ENCODE assay signal across 9 cellular contexts in the genomic region with DNA sequence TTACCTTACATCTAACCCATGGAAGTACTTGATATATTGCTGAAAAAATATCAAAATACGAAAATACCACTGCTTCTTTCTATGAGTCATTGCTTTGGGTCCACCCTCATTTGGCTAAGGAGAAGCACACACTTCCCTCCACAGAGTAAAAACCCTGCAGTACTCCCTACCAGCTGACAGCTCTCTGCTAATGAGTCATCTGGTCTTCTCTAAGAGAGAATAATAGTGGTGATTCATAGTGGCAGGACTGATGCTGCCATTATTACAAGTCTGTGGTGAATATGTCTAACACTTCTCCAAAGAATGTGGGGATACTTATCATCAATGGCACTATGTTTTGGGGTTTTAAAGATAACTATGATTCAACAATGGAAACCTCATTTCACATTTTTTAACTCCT.
DNase-seq lines count a peak whose midpoint lies in the region; ATAC-seq and TF ChIP-seq lines count a peak whose summit lies in the region.
"Had no signal": no experiment of that assay in that cellular context is flagged by ENCODE, and none has a peak within 500 bp of the region (broad histone marks: within the 10 kb centered on the region; RNA-seq: fewer than 3 reads in every experiment).

No MANE protein-coding gene starts in this region.

- H3K27me3 ChIP-seq in SJSA1 (replicated peaks) (no peaks in the 10 kb centered on the region), ascending aorta (no peaks in the 10 kb centered on the region)

- no peaks in the 10 kb centered on the region for H3K9me3 ChIP-seq in SJSA1 (replicated peaks)
- H3K9me3 ChIP-seq in ascending aorta: no peaks in the 10 kb centered on the region

- H3K4me1 Mint-ChIP-seq in activated naive CD4-positive, alpha-beta T cell treated with anti-CD3 and anti-CD28 coated beads for 36 hours (ENCODE audit: low read depth): peaks cover 7% of the 10 kb centered on the region

- no peaks in the 10 kb centered on the region for H3K36me3 Mint-ChIP-seq in activated naive CD4-positive, alpha-beta T cell treated with anti-CD3 and anti-CD28 coated beads for 36 hours (ENCODE audit: low read depth)

- intact Hi-C loops in activated naive CD4-positive, alpha-beta T cell treated with anti-CD3 and anti-CD28 coated beads for 36 hours (cut with micrococcal nuclease): loop anchor here (1.0 to 5.0 kb wide), 3 partner anchors 142 to 690 kb away; partner anchors contain the start of genes CCDC59 and METTL25
- intact Hi-C loops in ascending aorta (cut with DNase I) (no loop called here), cardiac septum (cut with DNase I) (no loop called here)

- no peak overlapping the region for H3K27ac ChIP-seq in SJSA1
- H3K27ac ChIP-seq in ascending aorta: no peak overlapping the region

- no peaks in the 10 kb centered on the region for H3K36me3 ChIP-seq in SJSA1
- no peaks in the 10 kb centered on the region for H3K36me3 ChIP-seq in ascending aorta

- peaks cover 8% of the 10 kb centered on the region for H3K27me3 Mint-ChIP-seq in activated naive CD4-positive, alpha-beta T cell treated with anti-CD3 and anti-CD28 coated beads for 36 hours (ENCODE audit: low read depth)

- no peak for TF ChIP-seq CTCF in ascending aorta (IDR thresholded peaks at IDR 0.05)

- H3K9me3 Mint-ChIP-seq in activated naive CD4-positive, alpha-beta T cell treated with anti-CD3 and anti-CD28 coated beads for 36 hours: no peaks in the 10 kb centered on the region
- H3K9me3 Mint-ChIP-seq: T-helper 1 cell treated with Interleukin-12 subunit alpha and Interleukin-12 subunit beta and Interleukin-4 antibody, amounts not matched to agents 30 μg/mL and 1 μg/mL, for 36 hours had no signal

- DNase-seq in activated naive CD4-positive, alpha-beta T cell treated with anti-CD3 and anti-CD28 coated beads for 36 hours: peak; percentile 34
- DNase-seq in activated naive CD4-positive, alpha-beta T cell (lab: John Stamatoyannopoulos, UW): no peak
- peak; percentile 75 for DNase-seq in SJSA1 (ENCODE audit: low read depth in 1 of 2, low spot score in 2 of 2)
- DNase-seq in midbrain (lab: John Stamatoyannopoulos, UW): peak; percentile 13
- DNase-seq in ascending aorta (ENCODE audit: low spot score in 2 of 2): no peak
- DNase-seq in activated gamma-delta T cell (lab: John Stamatoyannopoulos, UW): no peak
- DNase-seq in cardiac septum (ENCODE audit: low spot score): no peak

- H3K4me3 ChIP-seq in SJSA1: no peak overlapping the region
- H3K4me3 ChIP-seq in ascending aorta: no peak overlapping the region

- peaks cover 6% of the 10 kb centered on the region for H3K4me1 ChIP-seq in SJSA1 (replicated peaks)
- peaks cover 0 to 3% of the 10 kb centered on the region in 2 donors for H3K4me1 ChIP-seq in ascending aorta

- no peak overlapping the region for H3K27ac Mint-ChIP-seq in activated naive CD4-positive, alpha-beta T cell treated with anti-CD3 and anti-CD28 coated beads for 36 hours
- H3K27ac Mint-ChIP-seq: T-helper 1 cell treated with Interleukin-12 subunit alpha and Interleukin-12 subunit beta and Interleukin-4 antibody, amounts not matched to agents 30 μg/mL and 1 μg/mL, for 36 hours had no signal

- H3K4me3 Mint-ChIP-seq in activated naive CD4-positive, alpha-beta T cell treated with anti-CD3 and anti-CD28 coated beads for 36 hours: no peak overlapping the region
- H3K4me3 Mint-ChIP-seq: T-helper 1 cell treated with Interleukin-12 subunit alpha and Interleukin-12 subunit beta and Interleukin-4 antibody, amounts not matched to agents 30 μg/mL and 1 μg/mL, for 36 hours had no signal

- peak; percentile 98 for ATAC-seq in HG03095 (IDR thresholded peaks at IDR 0.05; ENCODE audit: unreplicated experiment)

- CTCF ChIA-PET in activated naive CD4-positive, alpha-beta T cell treated with anti-CD3 and anti-CD28 coated beads for 36 hours (lab: Charles Lee): no interaction called here

Comparison
In these comparisons a context has a peak if more than half of its experiments do, and no peak if none do; other contexts are left out.
1. DNase-seq: peak in activated naive CD4-positive, alpha-beta T cell treated with anti-CD3 and anti-CD28 coated beads for 36 hours (single experiment), SJSA1 (2 of 2) and midbrain (single experiment); none in activated naive CD4-positive, alpha-beta T cell (0 of 4), ascending aorta (0 of 2), activated gamma-delta T cell (single experiment) and cardiac septum (single experiment).